Comparison of ENCODE assay signal across 9 cellular contexts in genomic region chr3:115922681-115923347, GRCh38.
DNase-seq lines count a peak whose midpoint lies in the region; ATAC-seq and TF ChIP-seq lines count a peak whose summit lies in the region.
"Had no signal": no experiment of that assay in that cellular context is flagged by ENCODE, and none has a peak within 500 bp of the region (broad histone marks: within the 10 kb centered on the region; RNA-seq: fewer than 3 reads in every experiment).

No MANE protein-coding gene starts in this region.

- no peaks in the 10 kb centered on the region for H3K36me3 Mint-ChIP-seq in Calu3 (ENCODE audit: insufficient read depth, unreplicated experiment)

- H3K4me1 ChIP-seq in body of pancreas = no peaks in the 10 kb centered on the region

- CTCF ChIA-PET in Calu3 (lab: Charles Lee) = interaction anchor here (0.7 kb wide), 1 partner anchor 30 kb away, joined by 3 read pairs; no protein-coding TSS in a partner anchor

- no peak overlapping the region for H3K4me3 Mint-ChIP-seq in Calu3 (ENCODE audit: low read depth, unreplicated experiment)
- no peak overlapping the region for H3K4me3 Mint-ChIP-seq in stimulated activated naive CD8-positive, alpha-beta T cell treated with anti-CD3 and anti-CD28 coated beads, Interleukin-15, amount 100 ng/mL, for 72 hours

- no TSS peak for BruUV-seq in Calu3 (replicated peaks; lab: Mats Ljungman, UMichigan)

- WGBS in body of pancreas, 2 donors = 89 to 91% methylated on average over 1 of the region's 1 CpG

- H3K27ac ChIP-seq in body of pancreas = no peak overlapping the region

- intact Hi-C loops in Calu3 (cut with micrococcal nuclease; ENCODE audit: unreplicated experiment) = no loop called here
- intact Hi-C loops in body of pancreas (cut with DNase I) = no loop called here

- H3K9me3 Mint-ChIP-seq in Calu3 (ENCODE audit: low read depth, unreplicated experiment) = no peaks in the 10 kb centered on the region
- peaks cover 9 to 15% of the 10 kb centered on the region in 2 donors for H3K9me3 Mint-ChIP-seq in stimulated activated naive CD8-positive, alpha-beta T cell treated with anti-CD3 and anti-CD28 coated beads, Interleukin-15, amount 100 ng/mL, for 72 hours

- TF ChIP-seq CTCF in Calu3 (IDR thresholded peaks at IDR 0.05; ENCODE audit: unreplicated experiment) (peak; percentile 51), HFF-Myc (IDR thresholded peaks at IDR 0.05; ENCODE audit: low read depth, low read length, missing control alignments) (peak; percentile 59), body of pancreas (IDR thresholded peaks at IDR 0.05) (no peak)

- no peaks in the 10 kb centered on the region for H3K27me3 Mint-ChIP-seq in Calu3 (ENCODE audit: unreplicated experiment)
- no peaks in the 10 kb centered on the region for H3K27me3 Mint-ChIP-seq in stimulated activated naive CD8-positive, alpha-beta T cell treated with anti-CD3 and anti-CD28 coated beads, Interleukin-15, amount 100 ng/mL, for 72 hours

- no peaks in the 10 kb centered on the region for H3K9me3 ChIP-seq in body of pancreas

- H3K27me3 ChIP-seq in body of pancreas = no peaks in the 10 kb centered on the region

- H3K4me3 ChIP-seq in HFF-Myc (replicated peaks; ENCODE audit: low read depth, low read length) = no peak overlapping the region
- H3K4me3 ChIP-seq in body of pancreas = no peak overlapping the region

- TF ChIP-seq POLR2A in body of pancreas (IDR thresholded peaks at IDR 0.05) = no peak

- no peak overlapping the region for H3K27ac Mint-ChIP-seq in Calu3 (ENCODE audit: unreplicated experiment)
- H3K27ac Mint-ChIP-seq in stimulated activated naive CD8-positive, alpha-beta T cell treated with anti-CD3 and anti-CD28 coated beads, Interleukin-15, amount 100 ng/mL, for 72 hours = no peak overlapping the region

- DNase-seq in Calu3 (peak; percentile 17), HFF-Myc (ENCODE audit: extremely low read depth, low read depth) (peak; percentile 22), RPMI7951 (ENCODE audit: low read depth) (peak; percentile 11), iris pigment epithelial cell (ENCODE audit: low read depth) (peak; percentile 50), activated T-cell treated with anti-CD3 and anti-CD28 coated beads for 4 hours (no peak), body of pancreas (no peak), GM19238 (ENCODE audit: insufficient read length, low spot score) (no peak)
- DNase-seq in stimulated activated naive CD8-positive, alpha-beta T cell treated with anti-CD3 and anti-CD28 coated beads, Interleukin-15, amount 100 ng/mL, for 72 hours = no peak
- DNase-seq: occipital lobe had no signal

- H3K4me1 Mint-ChIP-seq in Calu3 (ENCODE audit: low read depth, unreplicated experiment) = no peaks in the 10 kb centered on the region
- H3K4me1 Mint-ChIP-seq in stimulated activated naive CD8-positive, alpha-beta T cell treated with anti-CD3 and anti-CD28 coated beads, Interleukin-15, amount 100 ng/mL, for 72 hours = no peaks in the 10 kb centered on the region

- no peaks in the 10 kb centered on the region for H3K36me3 ChIP-seq in body of pancreas (replicated peaks in 1 of 2; ENCODE audit: insufficient read depth in 1 of 2, low read depth in 2 of 2)

- no peak for ATAC-seq in body of pancreas
- ATAC-seq in stimulated activated naive CD8-positive, alpha-beta T cell treated with anti-CD3 and anti-CD28 coated beads, Interleukin-15, amount 100 ng/mL, for 72 hours = no peak

Comparison
In these comparisons a context has a peak if more than half of its experiments do, and no peak if none do; other contexts are left out.
1. DNase-seq: peak in Calu3 (single experiment), HFF-Myc (single experiment), RPMI7951 (single experiment) and iris pigment epithelial cell (single experiment); none in activated T-cell treated with anti-CD3 and anti-CD28 coated beads for 4 hours (single experiment), body of pancreas (0 of 4), stimulated activated naive CD8-positive, alpha-beta T cell treated with anti-CD3 and anti-CD28 coated beads, Interleukin-15, amount 100 ng/mL, for 72 hours (0 of 2) and GM19238 (single experiment).
2. CTCF ChIP-seq: peak in Calu3 (single experiment) and HFF-Myc (single experiment); none in body of pancreas (0 of 7).